In the genomic region with DNA sequence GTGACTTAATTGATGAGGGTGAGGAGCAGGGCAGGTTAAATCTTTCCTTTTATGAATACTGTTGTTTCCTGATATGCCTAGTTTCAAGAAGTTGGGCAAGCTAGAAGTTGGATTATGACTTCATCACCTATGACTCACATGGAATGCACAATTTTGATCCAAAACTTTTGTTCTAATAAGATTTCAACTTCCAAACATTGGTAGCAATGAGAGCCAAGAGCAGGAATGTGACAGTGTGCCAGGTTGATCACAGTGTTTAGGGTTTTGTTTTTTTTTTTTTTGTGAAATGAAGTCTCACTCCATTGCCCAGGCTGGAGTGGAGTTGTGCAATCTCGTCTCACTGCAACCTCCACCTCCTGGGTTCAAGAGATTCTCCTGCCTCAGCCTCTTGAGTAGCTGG, we compare ENCODE assay signal across 9 cellular contexts.
DNase-seq lines count a peak whose midpoint lies in the region; ATAC-seq, FAIRE-seq and TF ChIP-seq lines count a peak whose summit lies in the region.
"Had no signal": no experiment of that assay in that cellular context is flagged by ENCODE, and none has a peak within 500 bp of the region (broad histone marks: within the 10 kb centered on the region; RNA-seq: fewer than 3 reads in every experiment).

No MANE protein-coding gene starts in this region.

- intact Hi-C loops in body of pancreas (cut with DNase I), result no loop called here
- intact Hi-C loops in right cardiac atrium (cut with DNase I), result no loop called here

- no peaks in the 10 kb centered on the region for H3K36me3 ChIP-seq in body of pancreas (replicated peaks in 1 of 2; ENCODE audit: insufficient read depth in 1 of 2, low read depth in 2 of 2)

- H3K4me1 Mint-ChIP-seq in HFFc6 (ENCODE audit: low read depth), result peaks cover 34% of the 10 kb centered on the region
- H3K4me1 Mint-ChIP-seq in activated T-cell treated with anti-CD3 and anti-CD28 coated beads, Interleukin-2, amount 50 U/mL, for 24 hours (ENCODE audit: low read depth), result no peaks in the 10 kb centered on the region
- H3K4me1 Mint-ChIP-seq in activated T-helper 17 cell treated with anti-CD3 and anti-CD28 coated beads, Interleukin-2, amount 50 U/mL, for 72 hours, result no peaks in the 10 kb centered on the region
- H3K4me1 Mint-ChIP-seq: memory B cell had no signal

- H3K36me3 Mint-ChIP-seq in HFFc6 (ENCODE audit: low read depth), result no peaks in the 10 kb centered on the region
- no peaks in the 10 kb centered on the region for H3K36me3 Mint-ChIP-seq in activated T-cell treated with anti-CD3 and anti-CD28 coated beads, Interleukin-2, amount 50 U/mL, for 24 hours (ENCODE audit: low read depth)
- no peaks in the 10 kb centered on the region for H3K36me3 Mint-ChIP-seq in activated T-helper 17 cell treated with anti-CD3 and anti-CD28 coated beads, Interleukin-2, amount 50 U/mL, for 72 hours (ENCODE audit: low read depth)

- H3K9me3 ChIP-seq in body of pancreas (no peaks in the 10 kb centered on the region), right cardiac atrium (ENCODE audit: control insufficient read depth, low read length) (peaks cover 7% of the 10 kb centered on the region)

- H3K27me3 ChIP-seq in body of pancreas (no peaks in the 10 kb centered on the region), right cardiac atrium (ENCODE audit: control insufficient read depth, insufficient read depth) (no peaks in the 10 kb centered on the region)

- H3K4me3 Mint-ChIP-seq in HFFc6, result no peak overlapping the region
- no peak overlapping the region for H3K4me3 Mint-ChIP-seq in activated T-cell treated with anti-CD3 and anti-CD28 coated beads, Interleukin-2, amount 50 U/mL, for 24 hours
- H3K4me3 Mint-ChIP-seq in activated T-helper 17 cell treated with anti-CD3 and anti-CD28 coated beads, Interleukin-2, amount 50 U/mL, for 72 hours, result no peak overlapping the region
- H3K4me3 Mint-ChIP-seq: memory B cell had no signal

- no peaks in the 10 kb centered on the region for H3K9me3 Mint-ChIP-seq in HFFc6
- no peaks in the 10 kb centered on the region for H3K9me3 Mint-ChIP-seq in activated T-cell treated with anti-CD3 and anti-CD28 coated beads, Interleukin-2, amount 50 U/mL, for 24 hours
- H3K9me3 Mint-ChIP-seq in activated T-helper 17 cell treated with anti-CD3 and anti-CD28 coated beads, Interleukin-2, amount 50 U/mL, for 72 hours, result no peaks in the 10 kb centered on the region
- H3K9me3 Mint-ChIP-seq: memory B cell had no signal

- H3K4me3 ChIP-seq in body of pancreas, result no peak overlapping the region
- no peak overlapping the region for H3K4me3 ChIP-seq in right cardiac atrium (ENCODE audit: low read length)

- H3K27ac ChIP-seq in body of pancreas (no peak overlapping the region), right cardiac atrium (ENCODE audit: low read length) (no peak overlapping the region)

- H3K27me3 Mint-ChIP-seq in HFFc6 (ENCODE audit: insufficient read depth), result peaks cover 5% of the 10 kb centered on the region
- peaks cover 57% of the 10 kb centered on the region for H3K27me3 Mint-ChIP-seq in activated T-cell treated with anti-CD3 and anti-CD28 coated beads, Interleukin-2, amount 50 U/mL, for 24 hours
- peaks cover 32% of the 10 kb centered on the region for H3K27me3 Mint-ChIP-seq in activated T-helper 17 cell treated with anti-CD3 and anti-CD28 coated beads, Interleukin-2, amount 50 U/mL, for 72 hours

- no peak for TF ChIP-seq CTCF in HFFc6 (IDR thresholded peaks at IDR 0.05)
- TF ChIP-seq CTCF in body of pancreas (IDR thresholded peaks at IDR 0.05), result no peak

- DNase-seq in HFFc6 (peak; percentile 79), body of pancreas (peak in 3 of 4 donors; percentile 23 to 37 (median 31)), right cardiac atrium (peak; percentile 48 to 67 (median 64)), urothelium cell line (ENCODE audit: low spot score) (peak; percentile 40), GM12892 (ENCODE audit: insufficient read length) (no peak)
- no peak for DNase-seq in activated T-cell treated with anti-CD3 and anti-CD28 coated beads, Interleukin-2, amount 50 U/mL, for 24 hours

- FAIRE-seq in urothelium cell line (lab: Jason Lieb, UNC) (no peak), GM12892 (lab: Jason Lieb, UNC) (no peak)
- FAIRE-seq: frontal cortex had no signal

- ATAC-seq in body of pancreas, result peak; percentile 78
- peak; percentile 65 to 67 for ATAC-seq in right cardiac atrium
- ATAC-seq in activated T-helper 17 cell treated with anti-CD3 and anti-CD28 coated beads, Interleukin-2, amount 50 U/mL, for 72 hours (replicated peaks), result no peak

- no peak for TF ChIP-seq POLR2A in body of pancreas (IDR thresholded peaks at IDR 0.05)
- no peak for TF ChIP-seq POLR2A in GM12892 (IDR thresholded peaks at IDR 0.05; ENCODE audit: low read depth, low read length)

- H3K4me1 ChIP-seq in body of pancreas (peaks cover 4% of the 10 kb centered on the region), right cardiac atrium (ENCODE audit: control insufficient read depth, insufficient read depth, low read length) (no peaks in the 10 kb centered on the region)

- WGBS in body of pancreas, 2 donors, result 52 to 56% methylated on average over 1 of the region's 1 CpG
- 68% methylated on average over 1 of the region's 1 CpG for whole genome bisulfite sequencing in right cardiac atrium

- H3K27ac Mint-ChIP-seq in HFFc6, result peak overlapping the region; percentile 1; the same call in 1 of the 2 replicates
- H3K27ac Mint-ChIP-seq in activated T-cell treated with anti-CD3 and anti-CD28 coated beads, Interleukin-2, amount 50 U/mL, for 24 hours, result no peak overlapping the region
- H3K27ac Mint-ChIP-seq in activated T-helper 17 cell treated with anti-CD3 and anti-CD28 coated beads, Interleukin-2, amount 50 U/mL, for 72 hours, result no peak overlapping the region
- H3K27ac Mint-ChIP-seq: memory B cell had no signal

Comparison
In these comparisons a context has a peak if more than half of its experiments do, and no peak if none do; other contexts are left out.
1. DNase-seq: peak in HFFc6 (single experiment), body of pancreas (3 of 4), right cardiac atrium (3 of 3) and urothelium cell line (single experiment); none in GM12892 (single experiment) and activated T-cell treated with anti-CD3 and anti-CD28 coated beads, Interleukin-2, amount 50 U/mL, for 24 hours (single experiment).